Comparison of ENCODE assay signal across 9 cellular contexts in genomic region chr10:69801094-69801433, GRCh38. TPM values are rescaled to one million over a fixed set of nuclear protein-coding genes. Genes with fewer than 3 reads are reported as not detected.
DNase-seq lines count a peak whose midpoint lies in the region; ATAC-seq and TF ChIP-seq lines count a peak whose summit lies in the region.
"Had no signal": no experiment of that assay in that cellular context is flagged by ENCODE, and none has a peak within 500 bp of the region (broad histone marks: within the 10 kb centered on the region; RNA-seq: fewer than 3 reads in every experiment).

No MANE protein-coding gene starts in this region.

- H3K9ac ChIP-seq in neuronal stem cell (ENCODE audit: low read depth, low read length, poor library complexity) = no peak overlapping the region

- H3K4me1 ChIP-seq in neuronal stem cell (ENCODE audit: control insufficient read depth in 2 of 2, insufficient read depth in 1 of 2, low read depth in 1 of 2, low read length in 2 of 2) = peaks cover 6 to 20% of the 10 kb centered on the region in 2 donors

- peak; percentile 51 for TF ChIP-seq CTCF in LNCaP clone FGC (IDR thresholded peaks at IDR 0.05; ENCODE audit: control insufficient read depth, extremely low read depth, insufficient read depth)
- TF ChIP-seq CTCF in omental fat pad (IDR thresholded peaks at IDR 0.05) = no peak

- POLR2A ChIA-PET in activated CD4-positive, alpha-beta memory T cell treated with anti-CD3 and anti-CD28 coated beads, Interleukin-2, amount 10 ng/mL, durations not matched to agents 7 days and 5 days (lab: Charles Lee) = no interaction called here

- peak overlapping the region; percentile 80 for H3K18ac ChIP-seq in neuronal stem cell (ENCODE audit: low read length)

- H3K27ac ChIP-seq in neuronal stem cell (replicated peaks; ENCODE audit: low read length) = no peak overlapping the region
- H3K27ac ChIP-seq: uterus had no signal

- CTCF ChIA-PET in activated CD4-positive, alpha-beta memory T cell treated with anti-CD3 and anti-CD28 coated beads, Interleukin-2, amount 10 ng/mL, durations not matched to agents 7 days and 5 days (lab: Charles Lee) = interaction anchor here (0.7 to 1.2 kb wide), 2 partner anchors 8 to 105 kb away, joined by 3 read pairs; no protein-coding TSS in a partner anchor

- no peaks in the 10 kb centered on the region for H3K9me3 Mint-ChIP-seq in activated CD4-positive, alpha-beta memory T cell treated with anti-CD3 and anti-CD28 coated beads, Interleukin-2, amount 10 ng/mL, durations not matched to agents 7 days and 5 days

- H3K27me3 Mint-ChIP-seq in activated CD4-positive, alpha-beta memory T cell treated with anti-CD3 and anti-CD28 coated beads, Interleukin-2, amount 10 ng/mL, durations not matched to agents 7 days and 5 days = peaks cover 48% of the 10 kb centered on the region

- H3K4me3 Mint-ChIP-seq in activated CD4-positive, alpha-beta memory T cell treated with anti-CD3 and anti-CD28 coated beads, Interleukin-2, amount 10 ng/mL, durations not matched to agents 7 days and 5 days = no peak overlapping the region

- WGBS in neuronal stem cell (ENCODE audit: extremely low coverage in 2 of 2, insufficient read length in 2 of 2, insufficient replicate concordance in 1 of 2), 2 donors = no CpG with 5 or more reads among the region's 8 CpGs

- DNase-seq in ELR (ENCODE audit: low read depth) = peak; percentile 81
- no peak for DNase-seq in LNCaP clone FGC (ENCODE audit: low read depth)
- peak; percentile 35 for DNase-seq in activated CD4-positive, alpha-beta memory T cell treated with anti-CD3 and anti-CD28 coated beads, Interleukin-2, amount 10 ng/mL, durations not matched to agents 7 days and 5 days
- peak; percentile 42 for DNase-seq in fibroblast of peridontal ligament (ENCODE audit: extremely low read depth)
- DNase-seq in neuronal stem cell (ENCODE audit: low spot score) = peak; percentile 33
- no peak for DNase-seq in omental fat pad (ENCODE audit: low spot score)
- no peak for DNase-seq in effector CD4-positive, alpha-beta T cell

- H3K9me3 ChIP-seq in neuronal stem cell (replicated peaks in 1 of 2; ENCODE audit: control insufficient read depth in 2 of 2, insufficient read depth in 1 of 2, low read depth in 1 of 2, low read length in 2 of 2) = peaks cover 0 to under 1% of the 10 kb centered on the region in 2 donors
- H3K9me3 ChIP-seq: uterus had no signal

- H2BK12ac ChIP-seq in neuronal stem cell (ENCODE audit: low read length) = no peak overlapping the region

- no peaks in the 10 kb centered on the region for H3K79me1 ChIP-seq in neuronal stem cell (ENCODE audit: low read depth, low read length)

- H2BK15ac ChIP-seq in neuronal stem cell (ENCODE audit: low read length) = no peak overlapping the region

- no peak overlapping the region for H3K14ac ChIP-seq in neuronal stem cell (ENCODE audit: low read length)

- H2BK120ac ChIP-seq in neuronal stem cell (ENCODE audit: low read depth, low read length) = no peak overlapping the region

- H3K4ac ChIP-seq in neuronal stem cell (ENCODE audit: low read length) = no peak overlapping the region

- peaks cover 4% of the 10 kb centered on the region for H3K4me1 Mint-ChIP-seq in activated CD4-positive, alpha-beta memory T cell treated with anti-CD3 and anti-CD28 coated beads, Interleukin-2, amount 10 ng/mL, durations not matched to agents 7 days and 5 days

- peak overlapping the region; percentile 97 for H3K4me2 ChIP-seq in neuronal stem cell (ENCODE audit: insufficient read depth, low read length, poor library complexity, severe bottlenecking)

- no peak overlapping the region for H4K91ac ChIP-seq in neuronal stem cell (ENCODE audit: low read depth, low read length, poor library complexity)

- H3K23ac ChIP-seq in neuronal stem cell (ENCODE audit: low read depth, low read length, poor library complexity) = no peak overlapping the region

- no peaks in the 10 kb centered on the region for H3K36me3 ChIP-seq in neuronal stem cell (replicated peaks in 1 of 2; ENCODE audit: control insufficient read depth in 2 of 2, insufficient read depth in 2 of 2, low read length in 2 of 2)
- H3K36me3 ChIP-seq: uterus had no signal

- no peak overlapping the region for H2AK5ac ChIP-seq in neuronal stem cell (ENCODE audit: low read depth, low read length)

- H2BK5ac ChIP-seq in neuronal stem cell (ENCODE audit: low read length) = no peak overlapping the region

- H4K8ac ChIP-seq in neuronal stem cell (ENCODE audit: low read depth, low read length) = no peak overlapping the region

- peak overlapping the region; percentile 97 for H2AFZ ChIP-seq in neuronal stem cell (ENCODE audit: low read length)

- H3K27me3 ChIP-seq in neuronal stem cell (ENCODE audit: control insufficient read depth in 3 of 3, insufficient read depth in 3 of 3, low read depth in 1 of 3, low read length in 3 of 3) = peaks cover 0 to 78% (median 16%) of the 10 kb centered on the region in 3 experiments
- H3K27me3 ChIP-seq: uterus had no signal

- no peaks in the 10 kb centered on the region for H3K36me3 Mint-ChIP-seq in activated CD4-positive, alpha-beta memory T cell treated with anti-CD3 and anti-CD28 coated beads, Interleukin-2, amount 10 ng/mL, durations not matched to agents 7 days and 5 days (ENCODE audit: low read depth)

- no peak overlapping the region for H3K27ac Mint-ChIP-seq in activated CD4-positive, alpha-beta memory T cell treated with anti-CD3 and anti-CD28 coated beads, Interleukin-2, amount 10 ng/mL, durations not matched to agents 7 days and 5 days

- H3K4me3 ChIP-seq in LNCaP clone FGC (ENCODE audit: low read depth, low read length) = peak overlapping the region; percentile 54
- peak overlapping the region; percentile 48 to 85 for H3K4me3 ChIP-seq in neuronal stem cell (ENCODE audit: low read length in 2 of 2)

- ATAC-seq in omental fat pad (ENCODE audit: low FRiP score) (no peak), GM18873 (IDR thresholded peaks at IDR 0.05; ENCODE audit: low FRiP score, unreplicated experiment) (no peak)

RNA-seq across cellular contexts. Expression of gene COL13A1, which starts 0.6 kb away (rescaled TPM):
- not detected for total RNA-seq in activated CD4-positive, alpha-beta memory T cell treated with anti-CD3 and anti-CD28 coated beads, Interleukin-2, amount 10 ng/mL, durations not matched to agents 7 days and 5 days
- 4.7 TPM for polyA plus RNA-seq in neuronal stem cell (2013, experiment 1 of 2)
- 5.0 TPM for polyA plus RNA-seq in neuronal stem cell (2013, experiment 2 of 2)
- under 1 TPM in 2 of 4 donors, not detected in 2; 0.46 to 0.60 TPM for total RNA-seq in omental fat pad

Comparison
In these comparisons a context has a peak if more than half of its experiments do, and no peak if none do; other contexts are left out.
1. DNase-seq: peak in ELR (single experiment), activated CD4-positive, alpha-beta memory T cell treated with anti-CD3 and anti-CD28 coated beads, Interleukin-2, amount 10 ng/mL, durations not matched to agents 7 days and 5 days (single experiment), fibroblast of peridontal ligament (single experiment) and neuronal stem cell (single experiment); none in LNCaP clone FGC (single experiment), omental fat pad (single experiment) and effector CD4-positive, alpha-beta T cell (single experiment).